11 cellular contexts compared by ENCODE assay signal in the genomic region with DNA sequence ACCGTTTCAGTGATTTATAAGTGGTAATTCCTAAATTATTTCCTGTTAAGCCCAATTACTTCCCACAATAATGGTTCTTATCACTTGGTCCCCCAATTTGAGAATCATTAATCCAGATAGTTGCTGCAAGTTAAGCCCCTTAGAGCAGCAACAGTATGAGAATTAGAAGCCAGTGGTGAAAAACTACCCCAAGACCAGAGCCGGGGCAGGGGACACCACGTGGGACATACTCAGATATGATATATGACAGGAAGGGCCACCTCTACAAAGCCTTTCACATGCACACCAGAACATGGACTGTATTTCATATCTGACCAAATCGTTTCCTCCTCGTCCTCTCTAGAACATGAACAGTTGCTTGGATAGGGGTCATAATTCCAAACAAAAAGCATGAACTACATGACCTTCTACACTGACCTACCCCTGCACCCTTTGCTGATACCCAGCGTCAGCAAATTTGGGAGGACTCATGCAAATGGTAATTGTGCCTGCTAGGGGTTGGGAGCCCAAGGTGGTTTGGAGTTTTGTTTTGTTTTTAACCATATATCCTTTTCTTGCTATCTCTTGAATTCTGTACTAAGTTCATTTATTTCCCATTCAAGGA. TPM values are rescaled to one million over a fixed set of nuclear protein-coding genes. Genes with fewer than 3 reads are reported as not detected.
DNase-seq lines count a peak whose midpoint lies in the region; ATAC-seq and TF ChIP-seq lines count a peak whose summit lies in the region.
"Had no signal": no experiment of that assay in that cellular context is flagged by ENCODE, and none has a peak within 500 bp of the region (broad histone marks: within the 10 kb centered on the region; RNA-seq: fewer than 3 reads in every experiment).

No MANE protein-coding gene starts in this region.

- TF ChIP-seq CTCF in KMS-11 (conservative IDR thresholded peaks at IDR 0.05; ENCODE audit: low read depth, low read length) (no peak), breast epithelium (IDR thresholded peaks at IDR 0.05) (no peak), lung (IDR thresholded peaks at IDR 0.05; ENCODE audit: control extremely low read depth, extremely low read depth) (no peak), thoracic aorta (IDR thresholded peaks at IDR 0.05) (no peak), GM10248 (IDR thresholded peaks at IDR 0.05; ENCODE audit: control extremely low read depth, extremely low read depth, low read depth, missing control alignments) (no peak)

- WGBS in lung, 2 donors = 50 to 65% methylated on average over 6 of the region's 6 CpGs

- H3K4me1 Mint-ChIP-seq in activated naive CD8-positive, alpha-beta T cell treated with anti-CD3 and anti-CD28 coated beads for 36 hours = peaks cover 20% of the 10 kb centered on the region

- no peaks in the 10 kb centered on the region for H3K36me3 Mint-ChIP-seq in activated naive CD8-positive, alpha-beta T cell treated with anti-CD3 and anti-CD28 coated beads for 36 hours
- H3K36me3 Mint-ChIP-seq: naive thymus-derived CD4-positive, alpha-beta T cell had no signal

- DNase-seq in breast epithelium (ENCODE audit: low spot score in 2 of 2) (no peak), lung (ENCODE audit: low spot score) (no peak), thoracic aorta (ENCODE audit: low spot score) (no peak), NCI-H526 treated with DMSO at 0.1 percent for 48 hours (lab: John Stamatoyannopoulos, UW) (no peak), GM10248 (ENCODE audit: extremely low spot score) (no peak), A172 (ENCODE audit: low spot score) (no peak)
- DNase-seq in activated naive CD8-positive, alpha-beta T cell treated with anti-CD3 and anti-CD28 coated beads for 36 hours = no peak
- DNase-seq: naive thymus-derived CD4-positive, alpha-beta T cell; NCI-H748 treated with DMSO at 0.1 percent for 48 hours had no signal

- H3K4me3 ChIP-seq in KMS-11 (IDR thresholded peaks at IDR 0.05; ENCODE audit: insufficient read depth, low read depth, low read length) (no peak overlapping the region), breast epithelium (peak overlapping the region; percentile 86 to 93 (median 87)), lung (peak overlapping the region; percentile 8), thoracic aorta (peak overlapping the region; percentile 96)

- H3K27ac ChIP-seq in KMS-11 (peak overlapping the region; percentile 94), breast epithelium (peak overlapping the region; percentile 96 to 98), lung (ENCODE audit: low read depth in 1 of 2, low read length in 1 of 2) (peak overlapping the region; percentile 1 to 74), thoracic aorta (peak overlapping the region; percentile 95 to 100)

- H3K27me3 ChIP-seq in KMS-11 (ENCODE audit: insufficient read depth, low read depth) = no peaks in the 10 kb centered on the region
- no peaks in the 10 kb centered on the region for H3K27me3 ChIP-seq in breast epithelium
- no peaks in the 10 kb centered on the region for H3K27me3 ChIP-seq in lung (ENCODE audit: control insufficient read depth, insufficient read depth)
- H3K27me3 ChIP-seq in thoracic aorta (replicated peaks; ENCODE audit: insufficient read depth) = no peaks in the 10 kb centered on the region

- peak overlapping the region; percentile 86; the same call in 1 of the 2 replicates for H3K9ac ChIP-seq in KMS-11

- H3K4me3 Mint-ChIP-seq in activated naive CD8-positive, alpha-beta T cell treated with anti-CD3 and anti-CD28 coated beads for 36 hours = no peak overlapping the region
- H3K4me3 Mint-ChIP-seq: activated T-helper 1 cell treated with anti-CD3 and anti-CD28 coated beads, Interleukin-12 subunit alpha, Interleukin-12 subunit beta, Interleukin-2, Interleukin-4 antibody, amounts not matched to agents 30 ng/mL and 10 ng/mL and 1 ng/mL, durations not matched to agents 14 hours and 24 hours and 36 hours; naive thymus-derived CD4-positive, alpha-beta T cell had no signal

- H3K36me3 ChIP-seq in KMS-11 (ENCODE audit: insufficient read depth) = no peaks in the 10 kb centered on the region
- H3K36me3 ChIP-seq in breast epithelium = no peaks in the 10 kb centered on the region
- H3K36me3 ChIP-seq in lung (ENCODE audit: control insufficient read depth in 2 of 2, insufficient read depth in 2 of 2, low read length in 2 of 2) = no peaks in the 10 kb centered on the region
- peaks cover 10% of the 10 kb centered on the region for H3K36me3 ChIP-seq in thoracic aorta

- H3K27me3 Mint-ChIP-seq in activated naive CD8-positive, alpha-beta T cell treated with anti-CD3 and anti-CD28 coated beads for 36 hours = peaks cover 57% of the 10 kb centered on the region

- H3K4me1 ChIP-seq in KMS-11 (ENCODE audit: low read depth, poor library complexity, severe bottlenecking) = peaks cover 17% of the 10 kb centered on the region
- peaks cover 4 to 10% of the 10 kb centered on the region in 2 donors for H3K4me1 ChIP-seq in breast epithelium
- H3K4me1 ChIP-seq in lung (ENCODE audit: control insufficient read depth in 2 of 2, insufficient read depth in 2 of 2, low read length in 2 of 2) = peaks cover 9 to 18% of the 10 kb centered on the region in 2 donors
- peaks cover 16 to 53% of the 10 kb centered on the region in 2 donors for H3K4me1 ChIP-seq in thoracic aorta (ENCODE audit: control insufficient read depth in 1 of 2, low read depth in 2 of 2)

- CTCF ChIA-PET in GM10248 (lab: Yijun Ruan, JAX) = interaction anchor here (1.2 to 9.0 kb wide), 8 partner anchors 10 to 598 kb away, joined by 3 to 73 read pairs (median 4); no protein-coding TSS in a partner anchor

- no peak for ATAC-seq in lung (ENCODE audit: insufficient read depth, low FRiP score)
- no peak for ATAC-seq in thoracic aorta (ENCODE audit: insufficient number of reproducible peaks, low FRiP score, low read depth)
- ATAC-seq: naive thymus-derived CD4-positive, alpha-beta T cell had no signal

- peak overlapping the region; percentile 89 for H3K4me2 ChIP-seq in KMS-11

- H2AFZ ChIP-seq in KMS-11 (ENCODE audit: low read depth) = peak overlapping the region; percentile 34; the same call in 1 of the 2 replicates

- intact Hi-C loops in breast epithelium (cut with DNase I; ENCODE audit: low total_unique reads) = loop anchor here (10.0 kb wide), 2 partner anchors 105 to 1405 kb away; no protein-coding TSS in a partner anchor

- H3K79me2 ChIP-seq in KMS-11 (ENCODE audit: insufficient read depth, low read depth) = peaks cover 3% of the 10 kb centered on the region; the same call in 1 of the 2 replicates

- H3K9me3 ChIP-seq in breast epithelium = no peaks in the 10 kb centered on the region
- no peaks in the 10 kb centered on the region for H3K9me3 ChIP-seq in lung (ENCODE audit: control insufficient read depth in 2 of 2, insufficient read depth in 1 of 2, low read length in 1 of 2)
- H3K9me3 ChIP-seq in thoracic aorta = no peaks in the 10 kb centered on the region

- H3K27ac Mint-ChIP-seq in activated naive CD8-positive, alpha-beta T cell treated with anti-CD3 and anti-CD28 coated beads for 36 hours = no peak overlapping the region
- H3K27ac Mint-ChIP-seq: activated T-helper 1 cell treated with anti-CD3 and anti-CD28 coated beads, Interleukin-12 subunit alpha, Interleukin-12 subunit beta, Interleukin-2, Interleukin-4 antibody, amounts not matched to agents 30 ng/mL and 10 ng/mL and 1 ng/mL, durations not matched to agents 14 hours and 24 hours and 36 hours; naive thymus-derived CD4-positive, alpha-beta T cell had no signal

- POLR2A ChIA-PET in GM10248 (lab: Yijun Ruan, JAX) = no interaction called here

- H4K20me1 ChIP-seq in KMS-11 (ENCODE audit: insufficient read depth) = no peaks in the 10 kb centered on the region

- H3K9me3 Mint-ChIP-seq in activated naive CD8-positive, alpha-beta T cell treated with anti-CD3 and anti-CD28 coated beads for 36 hours = no peaks in the 10 kb centered on the region
- H3K9me3 Mint-ChIP-seq: activated T-helper 1 cell treated with anti-CD3 and anti-CD28 coated beads, Interleukin-12 subunit alpha, Interleukin-12 subunit beta, Interleukin-2, Interleukin-4 antibody, amounts not matched to agents 30 ng/mL and 10 ng/mL and 1 ng/mL, durations not matched to agents 14 hours and 24 hours and 36 hours; naive thymus-derived CD4-positive, alpha-beta T cell had no signal

- no peak for TF ChIP-seq POLR2A in breast epithelium (IDR thresholded peaks at IDR 0.05)

RNA-seq across cellular contexts. Expression of a gene that starts 3.9 kb away (rescaled TPM):
- total RNA-seq in breast epithelium (10 to 100 TPM; 49.0 to 97.9 (median 75.7) TPM), lung (10 to 100 TPM; 61.4 to 70.3 TPM), thoracic aorta (100 to 1,000 TPM; 237 to 253 TPM)
- polyA plus RNA-seq in lung = 10 to 100 TPM; 11.9 to 32.3 TPM
- total RNA-seq in activated naive CD8-positive, alpha-beta T cell treated with anti-CD3 and anti-CD28 coated beads for 36 hours = under 1 TPM in 1 of 2 experiments, not detected in 1; 0.19 TPM
- total RNA-seq in A172 (2014; rRNA removed; shearing (Covaris generic)) = 6.2 and 9.4 TPM in 2 replicates

Comparison
In these comparisons a context has a peak if more than half of its experiments do, and no peak if none do; other contexts are left out.
1. H3K27ac ChIP-seq: peak in every context shown above with its lines; median percentile 98 in thoracic aorta; 97 in breast epithelium; 94 in KMS-11; 38 in lung.